Comparison of ENCODE assay signal across 8 cellular contexts in genomic region chr7:3482147-3482921, GRCh38.
DNase-seq lines count a peak whose midpoint lies in the region; ATAC-seq and TF ChIP-seq lines count a peak whose summit lies in the region.

No MANE protein-coding gene starts in this region.

- no peaks in the 10 kb centered on the region for H3K9me2 ChIP-seq in DOHH2 (replicated peaks; ENCODE audit: control insufficient read depth, low read length)

- H3K27ac Mint-ChIP-seq in naive thymus-derived CD8-positive, alpha-beta T cell: peak overlapping the region in 2 of 10 donors; percentile 24 to 52

- peak; percentile 42 to 91 (median 68) for ATAC-seq in right lobe of liver
- ATAC-seq in Right ventricle myocardium superior (ENCODE audit: poor library complexity): no peak
- ATAC-seq in naive thymus-derived CD8-positive, alpha-beta T cell: no peak

- no peaks in the 10 kb centered on the region for H4K20me1 ChIP-seq in DOHH2 (ENCODE audit: control insufficient read depth, insufficient read depth, low read depth, low read length)

- H3K27me3 Mint-ChIP-seq in naive thymus-derived CD8-positive, alpha-beta T cell: peaks cover 0 to 6% (median 0%) of the 10 kb centered on the region in 5 donors

- intact Hi-C loops in right lobe of liver (cut with DNase I) (no loop called here), Right ventricle myocardium superior (cut with DNase I) (no loop called here)

- H3K4me3 Mint-ChIP-seq in naive thymus-derived CD8-positive, alpha-beta T cell: no peak overlapping the region

- H3K4me3 ChIP-seq in DOHH2 (ENCODE audit: low read length) (no peak overlapping the region), astrocyte of the spinal cord (ENCODE audit: low read depth, low read length) (no peak overlapping the region), right lobe of liver (no peak overlapping the region)

- H3K4me2 ChIP-seq in DOHH2 (ENCODE audit: low read length): no peak overlapping the region

- no peaks in the 10 kb centered on the region for H3K4me1 ChIP-seq in DOHH2 (ENCODE audit: control insufficient read depth, low read length)
- H3K4me1 ChIP-seq in right lobe of liver: no peaks in the 10 kb centered on the region

- POLR2A ChIA-PET in naive thymus-derived CD8-positive, alpha-beta T cell (lab: Charles Lee): no interaction called here

- H3K79me2 ChIP-seq in DOHH2 (ENCODE audit: control insufficient read depth, low read length): no peaks in the 10 kb centered on the region

- H3K27ac ChIP-seq in DOHH2 (ENCODE audit: low read depth, low read length): no peak overlapping the region
- no peak overlapping the region for H3K27ac ChIP-seq in right lobe of liver

- H3K9me3 Mint-ChIP-seq in naive thymus-derived CD8-positive, alpha-beta T cell: no peaks in the 10 kb centered on the region

- H3K9me3 ChIP-seq in DOHH2 (ENCODE audit: control insufficient read depth, insufficient read depth, low read length) (no peaks in the 10 kb centered on the region), right lobe of liver (no peaks in the 10 kb centered on the region)

- in situ Hi-C loops in astrocyte of the spinal cord (cut with HindIII; ENCODE audit: low sequenced_read_pairs): no loop called here

- H3K27me3 ChIP-seq in DOHH2 (ENCODE audit: control insufficient read depth, low read length): peaks cover 12% of the 10 kb centered on the region
- H3K27me3 ChIP-seq in right lobe of liver: no peaks in the 10 kb centered on the region

- peak; percentile 22 for DNase-seq in NCI-H1092 (lab: John Stamatoyannopoulos, UW)
- peak; percentile 56 for DNase-seq in astrocyte of the spinal cord (ENCODE audit: low read depth, low spot score)
- DNase-seq in right lobe of liver: no peak
- DNase-seq in activated gamma-delta T cell (lab: John Stamatoyannopoulos, UW): no peak
- no peak for DNase-seq in mucosa of gallbladder (ENCODE audit: low spot score)
- DNase-seq in Right ventricle myocardium superior: no peak
- DNase-seq in naive thymus-derived CD8-positive, alpha-beta T cell: no peak

- 38% methylated on average over 11 of the region's 13 CpGs for WGBS in right lobe of liver (ENCODE audit: insufficient coverage, low coverage, low lambda C conversion rate, missing lambda C conversion rate)

- no peak for TF ChIP-seq POLR2A in right lobe of liver (IDR thresholded peaks at IDR 0.05)

- peaks cover 0 to 2% (median 0%) of the 10 kb centered on the region in 4 donors for H3K4me1 Mint-ChIP-seq in naive thymus-derived CD8-positive, alpha-beta T cell

- no peaks in the 10 kb centered on the region for H3F3A ChIP-seq in DOHH2 (ENCODE audit: control insufficient read depth, insufficient read depth)

- H3K36me3 Mint-ChIP-seq in naive thymus-derived CD8-positive, alpha-beta T cell: no peaks in the 10 kb centered on the region

- TF ChIP-seq CTCF in DOHH2 (IDR thresholded peaks at IDR 0.05; ENCODE audit: low read depth, low read length, poor library complexity, severe bottlenecking) (peak; percentile 83), astrocyte of the spinal cord (IDR thresholded peaks at IDR 0.05; ENCODE audit: low read depth, low read length) (peak; percentile 75), right lobe of liver (IDR thresholded peaks at IDR 0.05) (peak; percentile 24 to 56 (median 49))

- H3K36me3 ChIP-seq in DOHH2 (ENCODE audit: control insufficient read depth, low read length) (no peaks in the 10 kb centered on the region), right lobe of liver (no peaks in the 10 kb centered on the region)

Comparison
In these comparisons a context has a peak if more than half of its experiments do, and no peak if none do; other contexts are left out.
1. DNase-seq: peak in NCI-H1092 (single experiment) and astrocyte of the spinal cord (single experiment); none in right lobe of liver (0 of 3), activated gamma-delta T cell (single experiment), mucosa of gallbladder (single experiment), Right ventricle myocardium superior (single experiment) and naive thymus-derived CD8-positive, alpha-beta T cell (0 of 10).
2. ATAC-seq: peak in right lobe of liver (4 of 4); none in Right ventricle myocardium superior (single experiment) and naive thymus-derived CD8-positive, alpha-beta T cell (0 of 2).
3. Peak in every context shown above with its lines, with median percentiles within 50 percentile points of each other: CTCF ChIP-seq.